Comparison of ENCODE assay signal across 9 cellular contexts in the genomic region with DNA sequence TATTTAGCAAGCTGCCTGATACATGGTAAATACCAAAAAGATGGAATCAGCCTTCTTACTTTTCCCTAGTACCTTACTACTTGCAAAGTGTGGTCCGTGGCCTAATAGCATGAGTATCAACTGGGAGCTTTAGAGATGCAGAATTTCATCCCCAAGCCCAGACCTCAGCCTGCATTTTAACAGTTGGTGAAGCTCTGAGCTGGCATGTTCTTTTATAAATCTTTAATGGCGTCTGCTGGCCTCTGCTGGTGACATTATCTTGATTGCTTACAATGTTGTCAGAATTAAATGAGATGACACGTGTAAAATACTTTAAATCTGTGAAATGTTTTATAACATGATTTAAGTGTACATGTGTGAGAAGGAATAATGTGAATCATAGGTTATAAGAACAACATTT.
DNase-seq lines count a peak whose midpoint lies in the region; ATAC-seq and TF ChIP-seq lines count a peak whose summit lies in the region.
"Had no signal": no experiment of that assay in that cellular context is flagged by ENCODE, and none has a peak within 500 bp of the region (broad histone marks: within the 10 kb centered on the region; RNA-seq: fewer than 3 reads in every experiment).

No MANE protein-coding gene starts in this region.

- no peak overlapping the region for H3K4me3 ChIP-seq in epithelial cell of proximal tubule (ENCODE audit: low read depth, low read length)

- no peak for ATAC-seq in HG02938 (IDR thresholded peaks at IDR 0.05; ENCODE audit: unreplicated experiment)
- no peak for ATAC-seq in GM21423 (IDR thresholded peaks at IDR 0.05; ENCODE audit: unreplicated experiment)
- ATAC-seq in HG02970 (IDR thresholded peaks at IDR 0.05; ENCODE audit: low FRiP score, unreplicated experiment): no peak

- peak; percentile 3 for DNase-seq in SIG-M5 treated with dmso at 0.1 percent for 504 hours (lab: John Stamatoyannopoulos, UW; ENCODE audit: unreplicated experiment)
- no peak for DNase-seq in SIG-M5 (lab: John Stamatoyannopoulos, UW)
- peak; percentile 13 for DNase-seq in NCI-H526 treated with DMSO at 0.1 percent for 48 hours (lab: John Stamatoyannopoulos, UW)
- DNase-seq in epithelial cell of proximal tubule (ENCODE audit: low read depth): no peak
- DNase-seq in pons (ENCODE audit: low spot score): peak; percentile 41
- DNase-seq: activated naive CD8-positive, alpha-beta T cell treated with anti-CD3 and anti-CD28 coated beads, Interleukin-2, amount 10 ng/mL, durations not matched to agents 7 days and 5 days had no signal

- peak; percentile 59 for TF ChIP-seq CTCF in epithelial cell of proximal tubule (conservative IDR thresholded peaks at IDR 0.05; ENCODE audit: low read depth, low read length)

Comparison
In these comparisons a context has a peak if more than half of its experiments do, and no peak if none do; other contexts are left out.
1. DNase-seq: peak in SIG-M5 treated with dmso at 0.1 percent for 504 hours (single experiment), NCI-H526 treated with DMSO at 0.1 percent for 48 hours (single experiment) and pons (single experiment); none in SIG-M5 (single experiment) and epithelial cell of proximal tubule (single experiment).